12 cellular contexts compared by ENCODE assay signal in the genomic region with DNA sequence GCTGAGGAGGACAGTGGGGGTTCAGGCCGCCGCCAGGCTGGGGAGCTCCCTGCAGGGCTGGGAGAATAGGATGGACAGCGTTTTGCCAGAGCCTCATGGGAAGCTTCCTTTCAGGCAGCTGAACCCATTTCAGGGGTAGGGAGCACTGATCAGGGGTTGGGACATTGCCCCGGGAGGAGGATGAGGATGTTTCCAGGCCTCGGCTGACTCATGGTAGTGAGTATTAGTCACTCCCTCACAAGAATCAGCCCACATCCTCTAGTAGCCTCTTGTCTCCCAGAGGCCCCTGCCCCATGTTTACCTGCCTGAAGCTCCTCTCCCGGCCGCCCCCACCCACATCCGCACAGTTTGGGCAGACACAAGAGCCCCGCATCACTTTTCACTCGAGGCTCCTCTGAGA.
A peak's percentile ranks its signal among the peaks of the same experiment; 100 is the strongest.
DNase-seq lines count a peak whose midpoint lies in the region; ATAC-seq and TF ChIP-seq lines count a peak whose summit lies in the region.
"Had no signal": no experiment of that assay in that cellular context is flagged by ENCODE, and none has a peak within 500 bp of the region (broad histone marks: within the 10 kb centered on the region; RNA-seq: fewer than 3 reads in every experiment).

No MANE protein-coding gene starts in this region.

- H3K4me2 ChIP-seq in PC-9 = peak overlapping the region; percentile 24
- H3K4me2 ChIP-seq in smooth muscle cell = peak overlapping the region; percentile 65

- H3K27ac ChIP-seq in PC-9 (peak overlapping the region; percentile 71), esophagus (ENCODE audit: low read depth in 2 of 2, low read length in 1 of 2) (peak overlapping the region; percentile 79 to 82), smooth muscle cell (ENCODE audit: low read depth) (peak overlapping the region; percentile 75)

- BruUV-seq in PC-9 (replicated peaks; lab: Mats Ljungman, UMichigan) = no TSS peak

- H2AFZ ChIP-seq in PC-9 = 0 out of 2 replicates have a peak overlapping the region, but pooled peaks have one; percentile 52
- H2AFZ ChIP-seq in smooth muscle cell (ENCODE audit: low read depth) = no peak overlapping the region

- peaks cover 50% of the 10 kb centered on the region for H3K4me1 ChIP-seq in PC-9 (replicated peaks; ENCODE audit: insufficient read depth)
- peaks cover 2 to 38% of the 10 kb centered on the region in 2 donors for H3K4me1 ChIP-seq in esophagus (ENCODE audit: control insufficient read depth in 2 of 2, insufficient read depth in 2 of 2, low read length in 1 of 2)
- peaks cover 7% of the 10 kb centered on the region for H3K4me1 ChIP-seq in smooth muscle cell (ENCODE audit: low read depth)

- no peak for ATAC-seq in GM18858 (IDR thresholded peaks at IDR 0.05; ENCODE audit: unreplicated experiment)
- ATAC-seq: natural killer cell had no signal

- peak; percentile 53 for DNase-seq in activated CD8-positive, alpha-beta memory T cell treated with anti-CD3 and anti-CD28 coated beads, Interleukin-2, amount 50 U/mL, for 48 hours
- no peak for DNase-seq in activated CD8-positive, alpha-beta memory T cell treated with anti-CD3 and anti-CD28 coated beads for 24 hours
- peak; percentile 33 to 74 for DNase-seq in PC-9
- no peak for DNase-seq in smooth muscle cell (lab: John Stamatoyannopoulos, UW; ENCODE audit: unreplicated experiment)
- DNase-seq in NCI-H1417 (lab: John Stamatoyannopoulos, UW) = no peak
- DNase-seq in NCI-H526 treated with DMSO at 0.1 percent for 48 hours (lab: John Stamatoyannopoulos, UW) = no peak
- DNase-seq: foreskin melanocyte, KG1, natural killer cell, RPMI8226 had no signal

- no peak overlapping the region for H3K9ac ChIP-seq in smooth muscle cell (ENCODE audit: low read depth)

- no peaks in the 10 kb centered on the region for H3K9me2 ChIP-seq in PC-9 (ENCODE audit: insufficient read depth)

- H3K27me3 ChIP-seq in PC-9 (ENCODE audit: insufficient read depth, low read depth) (no peaks in the 10 kb centered on the region), esophagus (ENCODE audit: control insufficient read depth in 1 of 2, insufficient read depth in 2 of 2, low read length in 2 of 2) (no peaks in the 10 kb centered on the region), smooth muscle cell (ENCODE audit: low read depth) (no peaks in the 10 kb centered on the region)

- CTCF ChIA-PET in PC-9 (lab: Charles Lee) = no interaction called here

- H3F3A ChIP-seq in PC-9 (ENCODE audit: insufficient read depth, low read depth) (peaks cover 23% of the 10 kb centered on the region; the same call in 1 of the 2 replicates), smooth muscle cell (ENCODE audit: low read depth) (peaks cover 3% of the 10 kb centered on the region)

- POLR2A ChIA-PET in PC-9 (lab: Charles Lee; ENCODE audit: unreplicated experiment) = no interaction called here

- H4K20me1 ChIP-seq in PC-9 (ENCODE audit: insufficient read depth) (no peaks in the 10 kb centered on the region), smooth muscle cell (ENCODE audit: low read depth) (no peaks in the 10 kb centered on the region)

- H3K79me2 ChIP-seq in PC-9 (ENCODE audit: low read depth) = no peaks in the 10 kb centered on the region
- H3K79me2 ChIP-seq in smooth muscle cell (ENCODE audit: low read depth) = no peaks in the 10 kb centered on the region

- H3K36me3 ChIP-seq in PC-9 (ENCODE audit: low read depth) (no peaks in the 10 kb centered on the region), esophagus (ENCODE audit: control insufficient read depth in 2 of 2, insufficient read depth in 2 of 2, low read length in 1 of 2) (no peaks in the 10 kb centered on the region), smooth muscle cell (ENCODE audit: low read depth) (no peaks in the 10 kb centered on the region)

- H3K9me3 ChIP-seq in PC-9 (ENCODE audit: insufficient read depth, low read depth) (peaks cover 7% of the 10 kb centered on the region; the same call in 1 of the 2 replicates), esophagus (ENCODE audit: control insufficient read depth in 2 of 2, insufficient read depth in 1 of 2, low read depth in 1 of 2, low read length in 1 of 2) (no peaks in the 10 kb centered on the region), smooth muscle cell (replicated peaks; ENCODE audit: low read depth) (no peaks in the 10 kb centered on the region)

- intact Hi-C loops in PC-9 (cut with micrococcal nuclease; ENCODE audit: unreplicated experiment) = no loop called here

- H3K4me3 ChIP-seq in PC-9 = no peak overlapping the region
- H3K4me3 ChIP-seq in esophagus (ENCODE audit: low read depth in 1 of 2, low read length in 2 of 2) = no peak overlapping the region
- H3K4me3 ChIP-seq in smooth muscle cell = no peak overlapping the region

- WGBS in esophagus, 2 donors = 55 to 56% methylated on average over 10 of the region's 10 CpGs
- 39% methylated on average over 10 of the region's 10 CpGs for WGBS in smooth muscle cell (ENCODE audit: low lambda C conversion rate)

- TF ChIP-seq CTCF in PC-9 (conservative IDR thresholded peaks at IDR 0.05) (no peak), smooth muscle cell (IDR thresholded peaks at IDR 0.05; ENCODE audit: borderline replicate concordance, insufficient read depth, poor library complexity, severe bottlenecking) (no peak)

Comparison
In these comparisons a context has a peak if more than half of its experiments do, and no peak if none do; other contexts are left out.
1. DNase-seq: peak in activated CD8-positive, alpha-beta memory T cell treated with anti-CD3 and anti-CD28 coated beads, Interleukin-2, amount 50 U/mL, for 48 hours (single experiment) and PC-9 (2 of 2); none in activated CD8-positive, alpha-beta memory T cell treated with anti-CD3 and anti-CD28 coated beads for 24 hours (single experiment), smooth muscle cell (single experiment), NCI-H1417 (0 of 3) and NCI-H526 treated with DMSO at 0.1 percent for 48 hours (single experiment).
2. Peak in every context shown above with its lines, with median percentiles within 50 percentile points of each other: H3K27ac ChIP-seq.